ENCODE assay signal across 14 cellular contexts in genomic region chr20:58446264-58446937, GRCh38.
"Had no signal": no experiment of that assay in that cellular context is flagged by ENCODE, and none has a peak within 500 bp of the region (broad histone marks: within the 10 kb centered on the region; RNA-seq: fewer than 3 reads in every experiment).

No MANE protein-coding gene starts in this region.

- H3K27ac Mint-ChIP-seq: T-helper 2 cell treated with Interferon-gamma antibody and Interleukin-4, amounts not matched to agents 5 μg/mL and 100 μg/mL, for 36 hours had no signal

- H3K27me3 ChIP-seq: colonic mucosa, gastroesophageal sphincter, left lung, tibial artery had no signal

- H3K4me1 ChIP-seq: colonic mucosa, left lung had no signal

- H3K4me3 ChIP-seq: colonic mucosa, gastroesophageal sphincter, left lung, smooth muscle cell, tibial artery had no signal

- DNase-seq: activated T-cell treated with anti-CD3 and anti-CD28 coated beads for 4 hours; aorta; colonic mucosa; effector CD4-positive, alpha-beta T cell; left lung; posterior cingulate gyrus; right cardiac atrium; SW 1271; tibial artery had no signal

- H3K27ac ChIP-seq: colonic mucosa, gastroesophageal sphincter, left lung, tibial artery had no signal

- H3K9me3 ChIP-seq: colonic mucosa, gastroesophageal sphincter, left lung, tibial artery had no signal

- ATAC-seq: gastroesophageal sphincter, right cardiac atrium had no signal

- H3K4me1 Mint-ChIP-seq: neural crest cell had no signal

- H3K36me3 ChIP-seq: colonic mucosa had no signal

- H3K4me3 Mint-ChIP-seq: activated naive CD8-positive, alpha-beta T cell; neural crest cell; T-helper 2 cell treated with Interferon-gamma antibody and Interleukin-4, amounts not matched to agents 5 μg/mL and 100 μg/mL, for 36 hours had no signal

- H3K9me3 Mint-ChIP-seq: neural crest cell; T-helper 2 cell treated with Interferon-gamma antibody and Interleukin-4, amounts not matched to agents 5 μg/mL and 100 μg/mL, for 36 hours had no signal

- H3K27me3 Mint-ChIP-seq: activated naive CD8-positive, alpha-beta T cell had no signal
